Comparison of ENCODE assay signal across 13 cellular contexts in genomic region chr17:67503184-67503583, GRCh38.
DNase-seq lines count a peak whose midpoint lies in the region; ATAC-seq and TF ChIP-seq lines count a peak whose summit lies in the region.
"Had no signal": no experiment of that assay in that cellular context is flagged by ENCODE, and none has a peak within 500 bp of the region (broad histone marks: within the 10 kb centered on the region; RNA-seq: fewer than 3 reads in every experiment).

No MANE protein-coding gene starts in this region.

- no peaks in the 10 kb centered on the region for H3K27me3 Mint-ChIP-seq in activated naive CD4-positive, alpha-beta T cell treated with anti-CD3 and anti-CD28 coated beads, Interleukin-2, amount 10 ng/mL, durations not matched to agents 7 days and 5 days
- no peaks in the 10 kb centered on the region for H3K27me3 Mint-ChIP-seq in stimulated activated memory B cell treated with anti-CD40 and anti-IgM and Interleukin-4, amounts not matched to agents 10 μg/mL and 1 μg/mL and 100 μg/mL, for 72 hours
- H3K27me3 Mint-ChIP-seq: B cell had no signal

- peaks cover 28% of the 10 kb centered on the region for H3K4me1 Mint-ChIP-seq in activated naive CD4-positive, alpha-beta T cell treated with anti-CD3 and anti-CD28 coated beads, Interleukin-2, amount 10 ng/mL, durations not matched to agents 7 days and 5 days
- peaks cover 7% of the 10 kb centered on the region for H3K4me1 Mint-ChIP-seq in stimulated activated memory B cell treated with anti-CD40 and anti-IgM and Interleukin-4, amounts not matched to agents 10 μg/mL and 1 μg/mL and 100 μg/mL, for 72 hours
- H3K4me1 Mint-ChIP-seq: B cell had no signal

- DNase-seq in activated naive CD4-positive, alpha-beta T cell treated with Interleukin-2 at 50 U/mL for 16 hours = peak; percentile 35
- DNase-seq in activated naive CD4-positive, alpha-beta T cell treated with anti-CD3 and anti-CD28 coated beads, Interleukin-2, amount 10 ng/mL, durations not matched to agents 7 days and 5 days = no peak
- DNase-seq in NCI-H69 (lab: John Stamatoyannopoulos, UW) = peak; percentile 47
- peak; percentile 66 for DNase-seq in dermis blood vessel endothelial cell
- no peak for DNase-seq in GM10266 (ENCODE audit: extremely low spot score)
- DNase-seq in activated effector memory CD4-positive, alpha-beta T cell treated with Interleukin-2 at 50 U/mL for 16 hours = no peak
- DNase-seq: effector CD8-positive, alpha-beta T cell; midbrain; NCI-H2081 treated with DMSO at 0.1 percent for 48 hours; tibial artery had no signal

- no peak overlapping the region for H3K27ac Mint-ChIP-seq in activated naive CD4-positive, alpha-beta T cell treated with anti-CD3 and anti-CD28 coated beads, Interleukin-2, amount 10 ng/mL, durations not matched to agents 7 days and 5 days
- peak overlapping the region; percentile 11 for H3K27ac Mint-ChIP-seq in stimulated activated memory B cell treated with anti-CD40 and anti-IgM and Interleukin-4, amounts not matched to agents 10 μg/mL and 1 μg/mL and 100 μg/mL, for 72 hours
- H3K27ac Mint-ChIP-seq: B cell had no signal

- CTCF ChIA-PET in activated naive CD4-positive, alpha-beta T cell treated with anti-CD3 and anti-CD28 coated beads, Interleukin-2, amount 10 ng/mL, durations not matched to agents 7 days and 5 days (lab: Charles Lee) = interaction anchor here (0.6 kb wide), 1 partner anchor 10 kb away, joined by 3 read pairs; no protein-coding TSS in a partner anchor

- TF ChIP-seq CTCF in GM10266 (IDR thresholded peaks at IDR 0.05; ENCODE audit: control insufficient read depth, insufficient read depth, low read depth, missing control alignments) = no peak

- no peak for ATAC-seq in stimulated activated memory B cell treated with anti-CD40 and anti-IgM and Interleukin-4, amounts not matched to agents 10 μg/mL and 1 μg/mL and 100 μg/mL, for 72 hours
- ATAC-seq in GM21737 (IDR thresholded peaks at IDR 0.05; ENCODE audit: unreplicated experiment) = no peak

- peaks cover 10% of the 10 kb centered on the region for H3K36me3 Mint-ChIP-seq in activated naive CD4-positive, alpha-beta T cell treated with anti-CD3 and anti-CD28 coated beads, Interleukin-2, amount 10 ng/mL, durations not matched to agents 7 days and 5 days
- H3K36me3 Mint-ChIP-seq in stimulated activated memory B cell treated with anti-CD40 and anti-IgM and Interleukin-4, amounts not matched to agents 10 μg/mL and 1 μg/mL and 100 μg/mL, for 72 hours = peaks cover 24% of the 10 kb centered on the region

- H3K9me3 Mint-ChIP-seq in activated naive CD4-positive, alpha-beta T cell treated with anti-CD3 and anti-CD28 coated beads, Interleukin-2, amount 10 ng/mL, durations not matched to agents 7 days and 5 days = peaks cover 8% of the 10 kb centered on the region
- peaks cover 9% of the 10 kb centered on the region for H3K9me3 Mint-ChIP-seq in stimulated activated memory B cell treated with anti-CD40 and anti-IgM and Interleukin-4, amounts not matched to agents 10 μg/mL and 1 μg/mL and 100 μg/mL, for 72 hours

- H3K4me3 Mint-ChIP-seq in activated naive CD4-positive, alpha-beta T cell treated with anti-CD3 and anti-CD28 coated beads, Interleukin-2, amount 10 ng/mL, durations not matched to agents 7 days and 5 days = no peak overlapping the region
- no peak overlapping the region for H3K4me3 Mint-ChIP-seq in stimulated activated memory B cell treated with anti-CD40 and anti-IgM and Interleukin-4, amounts not matched to agents 10 μg/mL and 1 μg/mL and 100 μg/mL, for 72 hours
- H3K4me3 Mint-ChIP-seq: B cell had no signal

Comparison
In these comparisons a context has a peak if more than half of its experiments do, and no peak if none do; other contexts are left out.
1. DNase-seq: peak in activated naive CD4-positive, alpha-beta T cell treated with Interleukin-2 at 50 U/mL for 16 hours (single experiment), NCI-H69 (single experiment) and dermis blood vessel endothelial cell (single experiment); none in activated naive CD4-positive, alpha-beta T cell treated with anti-CD3 and anti-CD28 coated beads, Interleukin-2, amount 10 ng/mL, durations not matched to agents 7 days and 5 days (single experiment), GM10266 (single experiment) and activated effector memory CD4-positive, alpha-beta T cell treated with Interleukin-2 at 50 U/mL for 16 hours (single experiment).